17 cellular contexts compared by ENCODE assay signal in the genomic region with DNA sequence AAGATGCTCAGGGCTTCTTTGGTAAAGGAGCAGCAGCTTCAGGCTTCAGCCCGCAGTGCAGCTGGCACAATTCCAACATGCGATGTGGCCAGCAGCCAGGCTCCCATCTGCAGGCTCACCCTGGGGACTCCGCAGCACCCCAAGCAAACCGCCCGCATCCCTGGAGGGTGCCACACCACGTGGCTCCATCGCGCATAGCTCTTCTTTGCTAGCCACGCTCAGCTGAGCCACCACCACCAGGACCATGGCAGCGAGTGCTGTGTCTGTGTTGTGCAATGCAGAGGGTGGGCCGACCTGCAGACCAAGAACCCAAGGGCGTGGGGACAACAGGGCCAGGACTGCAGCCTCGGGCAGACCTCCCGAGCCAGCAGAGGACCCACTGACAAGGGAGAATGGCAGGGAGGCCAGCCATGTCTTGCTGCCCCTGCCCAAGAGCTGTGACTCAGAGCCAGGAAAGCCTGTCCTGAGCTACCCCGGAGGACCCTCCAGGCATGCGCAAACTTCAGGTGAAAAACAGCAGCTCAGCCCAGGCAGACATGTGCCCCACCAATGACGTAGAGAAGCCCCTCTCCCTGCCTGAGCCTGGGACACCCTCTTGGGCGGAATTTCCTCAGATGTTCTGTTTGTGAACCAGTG.
"Had no signal": no experiment of that assay in that cellular context is flagged by ENCODE, and none has a peak within 500 bp of the region (broad histone marks: within the 10 kb centered on the region; RNA-seq: fewer than 3 reads in every experiment).

No MANE protein-coding gene starts in this region.

- DNase-seq: activated CD4-positive, alpha-beta T cell treated with anti-CD3 and anti-CD28 coated beads, Interleukin-2, amount 10 ng/mL, durations not matched to agents 7 days and 5 days; activated CD8-positive, alpha-beta memory T cell treated with anti-CD3 and anti-CD28 coated beads for 24 hours; activated naive CD4-positive, alpha-beta T cell; activated naive CD8-positive, alpha-beta T cell treated with anti-CD3 and anti-CD28 coated beads, Interleukin-2, amount 10 ng/mL, durations not matched to agents 7 days and 5 days; central memory CD4-positive, alpha-beta T cell; colonic mucosa; mesenchymal stem cell; natural killer cell; stimulated activated CD4-positive, alpha-beta T cell treated with anti-CD3 and anti-CD28 coated beads, Interleukin-15, amount 100 ng/mL, for 24 hours; stimulated activated CD4-positive, alpha-beta T cell treated with anti-CD3 and anti-CD28 coated beads, Interleukin-4, amount 100 ng/mL, for 1 hour; stimulated activated naive B cell treated with anti-CD40 and anti-IgM and Interleukin-4, amounts not matched to agents 10 μg/mL and 1 μg/mL and 100 μg/mL, for 72 hours; thyroid gland; uterus had no signal

- H3K4me1 ChIP-seq: colonic mucosa, left lung, right atrium auricular region, thyroid gland, uterus had no signal

- H3K36me3 ChIP-seq: colonic mucosa, left lung, right atrium auricular region, uterus had no signal

- H3K27me3 ChIP-seq: colonic mucosa, left lung, right atrium auricular region, thyroid gland, uterus had no signal

- H3K4me3 ChIP-seq: colonic mucosa, left lung, right atrium auricular region, skin epidermis, thyroid gland, uterus had no signal

- ATAC-seq: esophagus mucosa; left lung; natural killer cell; stimulated activated naive B cell treated with anti-CD40 and anti-IgM and Interleukin-4, amounts not matched to agents 10 μg/mL and 1 μg/mL and 100 μg/mL, for 72 hours had no signal

- H3K27ac ChIP-seq: colonic mucosa, left lung, right atrium auricular region, skin epidermis, thyroid gland, uterus had no signal
